10 cellular contexts compared by ENCODE assay signal in genomic region chr10:103452714-103453230, GRCh38. TPM values are rescaled to one million over a fixed set of nuclear protein-coding genes. Genes with fewer than 3 reads are reported as not detected.
A peak's percentile ranks its signal among the peaks of the same experiment; 100 is the strongest.
DNase-seq lines count a peak whose midpoint lies in the region; ATAC-seq, FAIRE-seq and TF ChIP-seq lines count a peak whose summit lies in the region.
"Had no signal": no experiment of that assay in that cellular context is flagged by ENCODE, and none has a peak within 500 bp of the region (broad histone marks: within the 10 kb centered on the region; RNA-seq: fewer than 3 reads in every experiment).

No MANE protein-coding gene starts in this region.

- TF ChIP-seq EP300 in A549 (IDR thresholded peaks at IDR 0.05) = no peak

- H3K4me3 ChIP-seq in A549 (peak overlapping the region; percentile 42; the same call in 2 of the 3 replicates), HAP-1 (peak overlapping the region; percentile 27; the same call in 1 of the 2 replicates), mammary epithelial cell (replicated peaks in 1 of 3; ENCODE audit: insufficient read depth in 1 of 3, low read depth in 2 of 3, low read length in 3 of 3) (peak overlapping the region in 1 of 3 experiments; percentile 47), muscle layer of colon (ENCODE audit: low read depth in 1 of 2, low read length in 2 of 2) (peak overlapping the region; percentile 40 to 68), body of pancreas (no peak overlapping the region), WERI-Rb-1 (ENCODE audit: low read depth, low read length) (no peak overlapping the region)

- H3K9me3 ChIP-seq in A549 (no peaks in the 10 kb centered on the region), HAP-1 (no peaks in the 10 kb centered on the region), mammary epithelial cell (replicated peaks; ENCODE audit: insufficient read depth, low read length) (no peaks in the 10 kb centered on the region), muscle layer of colon (ENCODE audit: low read length) (no peaks in the 10 kb centered on the region), body of pancreas (no peaks in the 10 kb centered on the region), WERI-Rb-1 (ENCODE audit: severe bottlenecking) (no peaks in the 10 kb centered on the region)

- intact Hi-C loops in mammary epithelial cell (cut with micrococcal nuclease) (no loop called here), body of pancreas (cut with DNase I) (no loop called here)

- no peak for FAIRE-seq in A549 (lab: Jason Lieb, UNC)

- TF ChIP-seq RAD21 in A549 (conservative IDR thresholded peaks at IDR 0.05 in 1 of 2, IDR thresholded peaks at IDR 0.05 in 1 of 2) = no peak

- CTCF ChIA-PET in A549 (lab: Yijun Ruan, JAX) = interaction anchor here (0.5 to 1.7 kb wide), 5 partner anchors 29 to 108 kb away, joined by 3 to 6 read pairs (median 3); no protein-coding TSS in a partner anchor
- CTCF ChIA-PET in mammary epithelial cell (lab: Charles Lee; ENCODE audit: low non-redundant PET) = interaction anchor here (0.7 kb wide), 1 partner anchor 458 kb away, joined by 4 read pairs; no protein-coding TSS in a partner anchor

- TF ChIP-seq POLR2A in A549 (IDR thresholded peaks at IDR 0.05; ENCODE audit: low read length) (no peak), body of pancreas (IDR thresholded peaks at IDR 0.05) (no peak)

- BruUV-seq in mammary epithelial cell (replicated peaks; lab: Mats Ljungman, UMichigan) = no TSS peak

- TF ChIP-seq CTCF in A549 (IDR thresholded peaks at IDR 0.05) (no peak), mammary epithelial cell (conservative IDR thresholded peaks at IDR 0.05 in 1 of 2, IDR thresholded peaks at IDR 0.05 in 1 of 2; ENCODE audit: extremely low read depth in 1 of 2, insufficient read depth in 1 of 2, low read depth in 1 of 2, low read length in 2 of 2) (no peak), body of pancreas (IDR thresholded peaks at IDR 0.05) (no peak), WERI-Rb-1 (IDR thresholded peaks at IDR 0.05; ENCODE audit: low read depth, low read length) (no peak)

- DNase-seq in A549 (ENCODE audit: low read depth in 1 of 2, low spot score in 1 of 2) (no peak), HAP-1 (ENCODE audit: low spot score in 2 of 2) (no peak), mammary epithelial cell (no peak), body of pancreas (no peak), WERI-Rb-1 (no peak)
- DNase-seq: foreskin keratinocyte had no signal

- WGBS in A549 (ENCODE audit: missing lambda C conversion rate) = 72% methylated on average over 14 of the region's 16 CpGs
- WGBS in mammary epithelial cell (ENCODE audit: low coverage, missing lambda C conversion rate) = 93% methylated on average over 15 of the region's 16 CpGs
- WGBS in body of pancreas, 2 donors = 61 to 67% methylated on average over 13 to 14 of the region's 16 CpGs

- H3K27me3 ChIP-seq in HAP-1 (ENCODE audit: low read depth) = no peaks in the 10 kb centered on the region
- no peaks in the 10 kb centered on the region for H3K27me3 ChIP-seq in mammary epithelial cell (ENCODE audit: insufficient read depth, low read length)
- no peaks in the 10 kb centered on the region for H3K27me3 ChIP-seq in muscle layer of colon (ENCODE audit: control insufficient read depth in 1 of 2, insufficient read depth in 2 of 2, low read length in 2 of 2)
- no peaks in the 10 kb centered on the region for H3K27me3 ChIP-seq in body of pancreas
- H3K27me3 ChIP-seq in WERI-Rb-1 (ENCODE audit: insufficient read depth, low read depth, severe bottlenecking) = no peaks in the 10 kb centered on the region
- H3K27me3 ChIP-seq: foreskin keratinocyte had no signal

- POLR2A ChIA-PET in A549 (lab: Yijun Ruan, JAX) = no interaction called here

- in situ Hi-C loops in HAP-1 (cut with MboI; ENCODE audit: low sequenced_read_pairs) = no loop called here
- in situ Hi-C loops in mammary epithelial cell (cut with MboI; ENCODE audit: low sequenced_read_pairs in 2 of 2) = no loop called here

- H3K36me3 ChIP-seq in HAP-1 (replicated peaks) (no peaks in the 10 kb centered on the region; the same call in 1 of the 2 replicates), mammary epithelial cell (ENCODE audit: insufficient read depth, low read length) (peaks cover 4% of the 10 kb centered on the region), muscle layer of colon (ENCODE audit: insufficient read depth, low read length) (peaks cover 18% of the 10 kb centered on the region), body of pancreas (replicated peaks in 1 of 2; ENCODE audit: insufficient read depth in 1 of 2, low read depth in 2 of 2) (no peaks in the 10 kb centered on the region), WERI-Rb-1 (0 out of 2 replicates have a peak, but pooled peaks cover under 1% of the 10 kb centered on the region)

- H3K79me2 ChIP-seq in mammary epithelial cell (ENCODE audit: insufficient read depth, low read length) = no peaks in the 10 kb centered on the region

- no peak overlapping the region for H3K9ac ChIP-seq in mammary epithelial cell (ENCODE audit: insufficient read depth, low read length)
- peak overlapping the region; percentile 33 for H3K9ac ChIP-seq in muscle layer of colon (ENCODE audit: low read length)

- peak; percentile 2 to 7; a peak in 3 of 6 replicates for ATAC-seq in A549
- no peak for ATAC-seq in GM18511 (IDR thresholded peaks at IDR 0.05; ENCODE audit: unreplicated experiment)
- no peak for ATAC-seq in body of pancreas
- no peak for ATAC-seq in HG02884 (IDR thresholded peaks at IDR 0.05; ENCODE audit: unreplicated experiment)

- H4K20me1 ChIP-seq in mammary epithelial cell (ENCODE audit: insufficient read depth, low read length) = no peaks in the 10 kb centered on the region

- peaks cover 18% of the 10 kb centered on the region; the same call in 2 of the 3 replicates for H3K4me1 ChIP-seq in A549
- peaks cover 6% of the 10 kb centered on the region for H3K4me1 ChIP-seq in HAP-1
- peaks cover 34% of the 10 kb centered on the region for H3K4me1 ChIP-seq in mammary epithelial cell (ENCODE audit: insufficient read depth, low read length)
- peaks cover 29% of the 10 kb centered on the region for H3K4me1 ChIP-seq in muscle layer of colon (ENCODE audit: insufficient read depth, low read length)
- peaks cover 11% of the 10 kb centered on the region for H3K4me1 ChIP-seq in body of pancreas
- H3K4me1 ChIP-seq: foreskin keratinocyte had no signal

- H2AFZ ChIP-seq in mammary epithelial cell (ENCODE audit: low read depth, low read length) = peak overlapping the region; percentile 89

- dilution Hi-C loops in mammary epithelial cell (cut with HindIII; ENCODE audit: low sequenced_read_pairs) = loop anchor here (5.0 to 10.0 kb wide), 2 partner anchors 40 to 58 kb away; partner anchors contain the start of genes ATP5MK, NEURL1 and PDCD11

- peak overlapping the region; percentile 62 to 81; a peak in 4 of 6 replicates for H3K27ac ChIP-seq in A549
- H3K27ac ChIP-seq in mammary epithelial cell (ENCODE audit: insufficient read depth, low read depth, low read length) = no peak overlapping the region
- peak overlapping the region; percentile 52 for H3K27ac ChIP-seq in muscle layer of colon (ENCODE audit: low read depth, low read length)
- peak overlapping the region in 1 of 4 donors; percentile 71 for H3K27ac ChIP-seq in body of pancreas
- no peak overlapping the region for H3K27ac ChIP-seq in WERI-Rb-1
- H3K27ac ChIP-seq: foreskin keratinocyte had no signal

- H3K4me2 ChIP-seq in A549 (peak overlapping the region; percentile 68), mammary epithelial cell (ENCODE audit: insufficient read depth, low read depth, low read length) (peak overlapping the region; percentile 80)

RNA-seq across cellular contexts. Expression of gene CALHM2, which starts 0.6 kb away (rescaled TPM):
- polyA plus RNA-seq in A549 (2011; rRNA removed) = 2.5 and 3.6 TPM in 2 replicates
- polyA plus RNA-seq in A549 (2012; cell fraction: cytosol; rRNA removed) = 2.4 and 3.0 TPM in 2 replicates
- polyA plus RNA-seq in A549 (2012; cell fraction: nucleus; rRNA removed) = 3.1 and 3.8 TPM in 2 replicates
- polyA plus RNA-seq in A549 (2017; fragmentation: RNase III; extraction: RNeasy Plus Mini Kit Qiagen cat#74134 plus additional on column Dnase treatment) = 1.9 to 2.7 TPM (median 2.6 TPM) in 3 replicates
- 3.4 and 4.1 TPM in 2 replicates for polyA minus RNA-seq in A549 (2011; rRNA and poly(A)+ RNA removed)
- total RNA-seq in mammary epithelial cell = 1 to 10 TPM; 3.2 to 4.8 TPM
- polyA plus RNA-seq in mammary epithelial cell = 7.9 TPM
- 5.7 TPM for polyA minus RNA-seq in mammary epithelial cell
- 10 to 100 TPM; 11.4 to 17.8 TPM for total RNA-seq in body of pancreas

RNA-seq across cellular contexts. Expression of gene CALHM1, which starts 5.9 kb away (rescaled TPM):
- not detected in 2 replicates for polyA plus RNA-seq in A549 (2011; rRNA removed)
- not detected in 2 replicates for polyA plus RNA-seq in A549 (2012; cell fraction: cytosol; rRNA removed)
- not detected in 2 replicates for polyA plus RNA-seq in A549 (2012; cell fraction: nucleus; rRNA removed)
- not detected in 3 replicates for polyA plus RNA-seq in A549 (2017; fragmentation: RNase III; extraction: RNeasy Plus Mini Kit Qiagen cat#74134 plus additional on column Dnase treatment)
- polyA minus RNA-seq in A549 (2011; rRNA and poly(A)+ RNA removed) = not detected in 2 replicates
- not detected for total RNA-seq in mammary epithelial cell
- polyA plus RNA-seq in mammary epithelial cell = not detected
- not detected for polyA minus RNA-seq in mammary epithelial cell
- not detected for total RNA-seq in body of pancreas
- total RNA-seq: foreskin keratinocyte had no signal
- polyA plus RNA-seq: foreskin keratinocyte had no signal

RNA-seq across cellular contexts. Expression of gene CALHM3, which starts 26.3 kb away (rescaled TPM):
- 0.08 and 0.17 TPM in 2 replicates for polyA plus RNA-seq in A549 (2011; rRNA removed)
- 0.11 and 0.13 TPM in 2 replicates for polyA plus RNA-seq in A549 (2012; cell fraction: cytosol; rRNA removed)
- polyA plus RNA-seq in A549 (2012; cell fraction: nucleus; rRNA removed) = 0.10 and 0.34 TPM in 2 replicates
- 0.09 to 0.21 TPM (median 0.17 TPM) in 3 replicates for polyA plus RNA-seq in A549 (2017; fragmentation: RNase III; extraction: RNeasy Plus Mini Kit Qiagen cat#74134 plus additional on column Dnase treatment)
- polyA minus RNA-seq in A549 (2011; rRNA and poly(A)+ RNA removed) = not detected in 2 replicates
- not detected for total RNA-seq in mammary epithelial cell
- polyA plus RNA-seq in mammary epithelial cell = not detected
- not detected for polyA minus RNA-seq in mammary epithelial cell
- total RNA-seq in body of pancreas = under 1 TPM in 1 of 2 donors, not detected in 1; 0.52 TPM
- total RNA-seq: foreskin keratinocyte; T-helper 2 cell treated with Interferon-gamma antibody and Interleukin-4, amounts not matched to agents 100 ng/mL and 5 ng/mL, for 36 hours had no signal
- polyA plus RNA-seq: foreskin keratinocyte had no signal

RNA-seq across cellular contexts. Expression of gene NEURL1, which starts 40.7 kb away (rescaled TPM):
- polyA plus RNA-seq in A549 (2011; rRNA removed) (0.06 and 0.09 TPM in 2 replicates), A549 (2017; fragmentation: RNase III; extraction: RNeasy Plus Mini Kit Qiagen cat#74134 plus additional on column Dnase treatment) (0.12 to 0.37 TPM (median 0.26 TPM) in 3 replicates), mammary epithelial cell (0.10 TPM)
- polyA plus RNA-seq in A549 (2012; cell fraction: cytosol; rRNA removed) = 0.07 and 0.09 TPM in 2 replicates
- 0.24 and 0.61 TPM in 2 replicates for polyA plus RNA-seq in A549 (2012; cell fraction: nucleus; rRNA removed)
- polyA minus RNA-seq in A549 (2011; rRNA and poly(A)+ RNA removed) = 0.15 and 0.66 TPM in 2 replicates
- total RNA-seq in mammary epithelial cell (1 to 10 TPM in 1 of 2 donors, under 1 TPM in 1; 0.50 to 1.1 TPM), body of pancreas (10 to 100 TPM; 25.1 to 25.7 TPM)
- not detected for polyA minus RNA-seq in mammary epithelial cell

RNA-seq across cellular contexts. Expression of gene PDCD11, which starts 56.3 kb away (rescaled TPM):
- polyA plus RNA-seq in A549 (2011; rRNA removed) (32.6 and 37.5 TPM in 2 replicates), A549 (2017; fragmentation: RNase III; extraction: RNeasy Plus Mini Kit Qiagen cat#74134 plus additional on column Dnase treatment) (23.5 to 30.8 TPM (median 26.2 TPM) in 3 replicates), mammary epithelial cell (22.9 TPM)
- polyA plus RNA-seq in A549 (2012; cell fraction: cytosol; rRNA removed) = 20.3 and 21.3 TPM in 2 replicates
- 58.3 and 59.8 TPM in 2 replicates for polyA plus RNA-seq in A549 (2012; cell fraction: nucleus; rRNA removed)
- 81.2 and 88.2 TPM in 2 replicates for polyA minus RNA-seq in A549 (2011; rRNA and poly(A)+ RNA removed)
- total RNA-seq in mammary epithelial cell (10 to 100 TPM; 53.2 to 77.1 TPM), body of pancreas (10 to 100 TPM; 13.0 to 32.0 TPM)
- polyA minus RNA-seq in mammary epithelial cell = 83.3 TPM

Comparison
In these comparisons a context has a peak if more than half of its experiments do, and no peak if none do; other contexts are left out.
1. ATAC-seq: peak in A549 (2 of 2); none in GM18511 (single experiment), body of pancreas (single experiment) and HG02884 (single experiment).
2. H3K27ac ChIP-seq: peak in A549 (2 of 2) and muscle layer of colon (single experiment); none in mammary epithelial cell (single experiment) and WERI-Rb-1 (single experiment).
3. H3K4me3 ChIP-seq: peak in A549 (single experiment), HAP-1 (single experiment) and muscle layer of colon (2 of 2); none in body of pancreas (0 of 2) and WERI-Rb-1 (single experiment).